Comparison of ENCODE assay signal across 18 cellular contexts in genomic region chr19:4120531-4120930, GRCh38. TPM values are rescaled to one million over a fixed set of nuclear protein-coding genes. Genes with fewer than 3 reads are reported as not detected.
A peak's percentile ranks its signal among the peaks of the same experiment; 100 is the strongest.
DNase-seq lines count a peak whose midpoint lies in the region; ATAC-seq and TF ChIP-seq lines count a peak whose summit lies in the region.
"Had no signal": no experiment of that assay in that cellular context is flagged by ENCODE, and none has a peak within 500 bp of the region (broad histone marks: within the 10 kb centered on the region; RNA-seq: fewer than 3 reads in every experiment).

No MANE protein-coding gene starts in this region.

- peaks cover 41% of the 10 kb centered on the region for H3K4me1 Mint-ChIP-seq in activated T-cell treated with anti-CD3 and anti-CD28 coated beads, Interleukin-2, amount 50 U/mL, for 24 hours (ENCODE audit: low read depth)
- peaks cover 30% of the 10 kb centered on the region for H3K4me1 Mint-ChIP-seq in activated T-cell treated with anti-CD3 and anti-CD28 coated beads, Interleukin-2, amount 50 U/mL, for 72 hours (ENCODE audit: low read depth)
- H3K4me1 Mint-ChIP-seq in activated T-helper 17 cell treated with anti-CD3 and anti-CD28 coated beads, Interleukin-2, amount 50 U/mL, for 72 hours = peaks cover 14% of the 10 kb centered on the region

- H3K27me3 ChIP-seq in PC-3 (ENCODE audit: low read length) (no peaks in the 10 kb centered on the region), fibroblast of lung (ENCODE audit: control insufficient read depth, insufficient read depth, low read length) (no peaks in the 10 kb centered on the region)

- no peak overlapping the region for H3K4me2 ChIP-seq in PC-3 (ENCODE audit: low read length)
- H3K4me2 ChIP-seq in fibroblast of lung (ENCODE audit: extremely low read depth, insufficient read depth, low read length) = no peak overlapping the region
- H3K4me2 ChIP-seq: A549 had no signal

- POLR2A ChIA-PET in PC-3 (lab: Charles Lee; ENCODE audit: unreplicated experiment) = no interaction called here

- TF ChIP-seq CTCF in PC-3 (conservative IDR thresholded peaks at IDR 0.05; ENCODE audit: low read depth, low read length) (no peak), fibroblast of lung (conservative IDR thresholded peaks at IDR 0.05 in 1 of 2, IDR thresholded peaks at IDR 0.05 in 1 of 2; ENCODE audit: low read depth in 1 of 2, low read length in 2 of 2) (no peak)

- H4K20me1 ChIP-seq in PC-3 (ENCODE audit: low read length) (no peaks in the 10 kb centered on the region), fibroblast of lung (ENCODE audit: control insufficient read depth, extremely low read depth, insufficient read depth, low read length) (peaks cover 4% of the 10 kb centered on the region)

- H3K27ac Mint-ChIP-seq in activated T-cell treated with anti-CD3 and anti-CD28 coated beads, Interleukin-2, amount 50 U/mL, for 24 hours = peak overlapping the region; percentile 50
- H3K27ac Mint-ChIP-seq in activated T-cell treated with anti-CD3 and anti-CD28 coated beads, Interleukin-2, amount 50 U/mL, for 72 hours = no peak overlapping the region
- no peak overlapping the region for H3K27ac Mint-ChIP-seq in activated T-helper 17 cell treated with anti-CD3 and anti-CD28 coated beads, Interleukin-2, amount 50 U/mL, for 72 hours

- H3K36me3 Mint-ChIP-seq in activated T-cell treated with anti-CD3 and anti-CD28 coated beads, Interleukin-2, amount 50 U/mL, for 24 hours (ENCODE audit: low read depth) = peaks cover 41% of the 10 kb centered on the region
- H3K36me3 Mint-ChIP-seq in activated T-cell treated with anti-CD3 and anti-CD28 coated beads, Interleukin-2, amount 50 U/mL, for 72 hours (ENCODE audit: insufficient read depth in 2 of 2) = peaks cover 3 to 4% of the 10 kb centered on the region in 2 donors
- H3K36me3 Mint-ChIP-seq in activated T-helper 17 cell treated with anti-CD3 and anti-CD28 coated beads, Interleukin-2, amount 50 U/mL, for 72 hours (ENCODE audit: low read depth) = peaks cover 38% of the 10 kb centered on the region

- H3K79me2 ChIP-seq in PC-3 (ENCODE audit: low read length) (peaks cover 37% of the 10 kb centered on the region), fibroblast of lung (ENCODE audit: control insufficient read depth, insufficient read depth, low read length) (peaks cover 48% of the 10 kb centered on the region)

- intact Hi-C loops in PC-3 (cut with micrococcal nuclease) = no loop called here

- H3K36me3 ChIP-seq in PC-3 (ENCODE audit: low read depth, low read length) = peaks cover 2% of the 10 kb centered on the region; the same call in 1 of the 2 replicates
- peaks cover 12% of the 10 kb centered on the region for H3K36me3 ChIP-seq in fibroblast of lung (ENCODE audit: control insufficient read depth, insufficient read depth, low read length)
- H3K36me3 ChIP-seq: prostate gland had no signal

- no peak overlapping the region for H3K4me3 Mint-ChIP-seq in activated T-cell treated with anti-CD3 and anti-CD28 coated beads, Interleukin-2, amount 50 U/mL, for 24 hours
- H3K4me3 Mint-ChIP-seq in activated T-cell treated with anti-CD3 and anti-CD28 coated beads, Interleukin-2, amount 50 U/mL, for 72 hours = no peak overlapping the region
- H3K4me3 Mint-ChIP-seq in activated T-helper 17 cell treated with anti-CD3 and anti-CD28 coated beads, Interleukin-2, amount 50 U/mL, for 72 hours = no peak overlapping the region
- H3K4me3 Mint-ChIP-seq: mesothelial cell of epicardium had no signal

- no peak for ATAC-seq in activated T-cell treated with anti-CD3 and anti-CD28 coated beads, Interleukin-2, amount 50 U/mL, for 72 hours (replicated peaks in 1 of 2)
- ATAC-seq in PC-3 = no peak
- no peak for ATAC-seq in activated T-helper 17 cell treated with anti-CD3 and anti-CD28 coated beads, Interleukin-2, amount 50 U/mL, for 72 hours (replicated peaks)
- ATAC-seq: A549, Panc1 had no signal

- H3K4me1 ChIP-seq in PC-3 (ENCODE audit: insufficient read depth, low read length) (peaks cover 11% of the 10 kb centered on the region), fibroblast of lung (ENCODE audit: control insufficient read depth, extremely low read depth, insufficient read depth, low read length) (peaks cover 6% of the 10 kb centered on the region)

- CTCF ChIA-PET in PC-3 (lab: Charles Lee) = no interaction called here

- DNase-seq in activated T-cell treated with anti-CD3 and anti-CD28 coated beads, Interleukin-2, amount 50 U/mL, for 24 hours = no peak
- DNase-seq in activated T-cell treated with anti-CD3 and anti-CD28 coated beads, Interleukin-2, amount 50 U/mL, for 72 hours = no peak
- peak; percentile 4 for DNase-seq in PC-3
- DNase-seq in fibroblast of lung (ENCODE audit: low read depth in 2 of 2) = peak; percentile 64 to 70
- DNase-seq in stromal cell of bone marrow (ENCODE audit: low read depth) = peak; percentile 85
- DNase-seq in ecto neural progenitor cell (ENCODE audit: low spot score) = no peak
- no peak for DNase-seq in NCI-H524 (lab: John Stamatoyannopoulos, UW)
- DNase-seq: caudate nucleus, GF-D8, kidney glomerular epithelial cell, NCI-H2081 treated with DMSO at 0.1 percent for 48 hours had no signal

- H2AFZ ChIP-seq in PC-3 (ENCODE audit: low read length) (no peak overlapping the region), fibroblast of lung (ENCODE audit: low read length) (no peak overlapping the region)

- H3K4me3 ChIP-seq in PC-3 (ENCODE audit: low read length) (no peak overlapping the region), fibroblast of lung (replicated peaks in 1 of 4; ENCODE audit: control extremely low read depth in 1 of 4, insufficient read depth in 1 of 4, low read depth in 3 of 4, low read length in 4 of 4) (no peak overlapping the region)
- H3K4me3 ChIP-seq: A549, prostate gland had no signal

- BruUV-seq in PC-3 (replicated peaks; lab: Mats Ljungman, UMichigan) = no TSS peak

- H3K27me3 Mint-ChIP-seq in activated T-cell treated with anti-CD3 and anti-CD28 coated beads, Interleukin-2, amount 50 U/mL, for 24 hours = no peaks in the 10 kb centered on the region
- H3K27me3 Mint-ChIP-seq in activated T-cell treated with anti-CD3 and anti-CD28 coated beads, Interleukin-2, amount 50 U/mL, for 72 hours (ENCODE audit: low read depth) = no peaks in the 10 kb centered on the region
- no peaks in the 10 kb centered on the region for H3K27me3 Mint-ChIP-seq in activated T-helper 17 cell treated with anti-CD3 and anti-CD28 coated beads, Interleukin-2, amount 50 U/mL, for 72 hours

- H3F3A ChIP-seq in PC-3 (ENCODE audit: low read length, unreplicated experiment) = no peaks in the 10 kb centered on the region

- H3K9ac ChIP-seq in PC-3 (ENCODE audit: low read length) (no peak overlapping the region), fibroblast of lung (ENCODE audit: insufficient read depth, low read length) (no peak overlapping the region)

- no peak overlapping the region for H3K27ac ChIP-seq in PC-3 (ENCODE audit: low read length)
- H3K27ac ChIP-seq in fibroblast of lung (ENCODE audit: insufficient read depth, low read length) = no peak overlapping the region
- H3K27ac ChIP-seq: A549, prostate gland had no signal

- H3K9me3 Mint-ChIP-seq in activated T-cell treated with anti-CD3 and anti-CD28 coated beads, Interleukin-2, amount 50 U/mL, for 24 hours = no peaks in the 10 kb centered on the region
- no peaks in the 10 kb centered on the region for H3K9me3 Mint-ChIP-seq in activated T-cell treated with anti-CD3 and anti-CD28 coated beads, Interleukin-2, amount 50 U/mL, for 72 hours
- H3K9me3 Mint-ChIP-seq in activated T-helper 17 cell treated with anti-CD3 and anti-CD28 coated beads, Interleukin-2, amount 50 U/mL, for 72 hours = no peaks in the 10 kb centered on the region
- H3K9me3 Mint-ChIP-seq: mesothelial cell of epicardium had no signal

- H3K9me2 ChIP-seq in PC-3 (replicated peaks; ENCODE audit: low read length) = no peaks in the 10 kb centered on the region

- H3K9me3 ChIP-seq in PC-3 (ENCODE audit: low read length) (no peaks in the 10 kb centered on the region), fibroblast of lung (ENCODE audit: control insufficient read depth, insufficient read depth, low read depth, low read length) (no peaks in the 10 kb centered on the region)
- H3K9me3 ChIP-seq: A549, prostate gland had no signal

RNA-seq across cellular contexts. Expression of gene MAP2K2, which starts 3.4 kb away (rescaled TPM):
- 100 to 1,000 TPM; 144 to 157 TPM for total RNA-seq in activated T-cell treated with anti-CD3 and anti-CD28 coated beads, Interleukin-2, amount 50 U/mL, for 72 hours
- total RNA-seq in PC-3 (2014; rRNA removed) (229 and 360 TPM in 2 replicates), fibroblast of lung (159 and 177 TPM in 2 replicates)
- polyA plus RNA-seq in fibroblast of lung = 61.6 and 100 TPM in 2 replicates
- 140 and 227 TPM in 2 replicates for polyA plus RNA-seq in fibroblast of lung (2012)
- polyA minus RNA-seq in fibroblast of lung (ENCODE audit: low replicate concordance) = 149 and 158 TPM in 2 replicates
- total RNA-seq in activated T-helper 17 cell treated with anti-CD3 and anti-CD28 coated beads, Interleukin-2, amount 50 U/mL, for 72 hours = 100 to 1,000 TPM; 143 to 155 TPM

RNA-seq across cellular contexts. Expression of gene CREB3L3, which starts 32.9 kb away (rescaled TPM):
- under 1 TPM in 1 of 2 donors, not detected in 1; 0.10 TPM for total RNA-seq in activated T-cell treated with anti-CD3 and anti-CD28 coated beads, Interleukin-2, amount 50 U/mL, for 72 hours
- total RNA-seq in PC-3 (2014; rRNA removed) (not detected in 2 replicates), fibroblast of lung (0.17 TPM in 1 of 2 replicates, not detected in the other)
- polyA plus RNA-seq in fibroblast of lung = not detected in 2 replicates
- not detected in 2 replicates for polyA plus RNA-seq in fibroblast of lung (2012)
- not detected in 2 replicates for polyA minus RNA-seq in fibroblast of lung (ENCODE audit: low replicate concordance)
- total RNA-seq in activated T-helper 17 cell treated with anti-CD3 and anti-CD28 coated beads, Interleukin-2, amount 50 U/mL, for 72 hours = 1 to 10 TPM in 1 of 2 donors, not detected in 1; 1.1 TPM
- total RNA-seq: MCF 10A, mesothelial cell of epicardium, prostate gland, subcutaneous adipose tissue had no signal

RNA-seq across cellular contexts. Expression of gene ZBTB7A, which starts 53.8 kb away (rescaled TPM):
- 10 to 100 TPM; 29.9 to 39.6 TPM for total RNA-seq in activated T-cell treated with anti-CD3 and anti-CD28 coated beads, Interleukin-2, amount 50 U/mL, for 72 hours
- 16.7 and 40.2 TPM in 2 replicates for total RNA-seq in PC-3 (2014; rRNA removed)
- 11.8 and 17.7 TPM in 2 replicates for total RNA-seq in fibroblast of lung
- 4.7 and 4.9 TPM in 2 replicates for polyA plus RNA-seq in fibroblast of lung
- polyA plus RNA-seq in fibroblast of lung (2012) = 19.0 and 19.4 TPM in 2 replicates
- polyA minus RNA-seq in fibroblast of lung (ENCODE audit: low replicate concordance) = 8.2 and 10.5 TPM in 2 replicates
- total RNA-seq in activated T-helper 17 cell treated with anti-CD3 and anti-CD28 coated beads, Interleukin-2, amount 50 U/mL, for 72 hours = 10 to 100 TPM; 38.5 to 41.3 TPM

Comparison
In these comparisons a context has a peak if more than half of its experiments do, and no peak if none do; other contexts are left out.
1. DNase-seq: peak in PC-3 (single experiment), fibroblast of lung (2 of 2) and stromal cell of bone marrow (single experiment); none in activated T-cell treated with anti-CD3 and anti-CD28 coated beads, Interleukin-2, amount 50 U/mL, for 24 hours (single experiment), activated T-cell treated with anti-CD3 and anti-CD28 coated beads, Interleukin-2, amount 50 U/mL, for 72 hours (0 of 2), ecto neural progenitor cell (single experiment) and NCI-H524 (0 of 2).